Comparison of ENCODE assay signal across 15 cellular contexts in the genomic region with DNA sequence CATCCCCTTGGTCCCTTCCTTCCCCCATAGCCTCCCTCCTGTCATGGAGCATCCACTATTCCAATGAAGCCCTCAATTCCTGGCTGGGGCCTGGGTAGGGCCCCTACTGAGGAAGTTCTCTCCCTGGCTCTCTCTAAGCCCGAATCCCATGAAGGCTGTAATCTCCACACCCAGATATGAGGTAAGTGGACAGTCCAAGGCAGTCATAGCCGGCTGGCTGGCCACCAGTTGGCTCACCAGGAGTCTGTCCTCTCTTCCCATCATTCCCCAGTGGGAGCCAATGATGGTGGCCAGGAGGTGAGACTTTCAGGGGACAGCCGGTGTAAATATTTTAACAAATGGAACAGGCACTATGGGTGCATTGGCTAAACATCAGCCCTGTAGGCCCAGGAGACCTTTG.
"Had no signal": no experiment of that assay in that cellular context is flagged by ENCODE, and none has a peak within 500 bp of the region (broad histone marks: within the 10 kb centered on the region; RNA-seq: fewer than 3 reads in every experiment).

No MANE protein-coding gene starts in this region.

- H3K27me3 ChIP-seq: brain microvascular endothelial cell, spleen, testis had no signal

- H3K4me3 ChIP-seq: spleen, testis had no signal

- ATAC-seq: activated T-helper 17 cell treated with anti-CD3 and anti-CD28 coated beads, Interleukin-2, amount 50 U/mL, for 72 hours; left colon; stimulated activated naive CD8-positive, alpha-beta T cell treated with anti-CD3 and anti-CD28 coated beads, Interleukin-15, Interleukin-2, amounts not matched to agents 100 U/mL and 50 U/mL, for 24 hours had no signal

- H3K36me3 ChIP-seq: brain microvascular endothelial cell, spleen had no signal

- DNase-seq: activated CD4-positive, alpha-beta T cell treated with anti-CD3 and anti-CD28 coated beads, Interleukin-2, amount 10 ng/mL, durations not matched to agents 7 days and 5 days; activated CD4-positive, CD25-positive, alpha-beta regulatory T cell; activated CD8-positive, alpha-beta memory T cell treated with anti-CD3 and anti-CD28 coated beads for 24 hours; activated naive CD4-positive, alpha-beta T cell treated with anti-CD3 and anti-CD28 coated beads for 36 hours; activated T-cell treated with anti-CD3 and anti-CD28 coated beads for 4 hours; brain microvascular endothelial cell; cerebellar nuclear complex; head of caudate nucleus; left colon; spleen; stimulated activated CD4-positive, alpha-beta T cell treated with anti-CD3 and anti-CD28 coated beads, Interleukin-1b, Interleukin-23, amount 100 ng/mL, for 48 hours; stimulated activated naive CD8-positive, alpha-beta T cell treated with anti-CD3 and anti-CD28 coated beads, Interleukin-15, Interleukin-2, amounts not matched to agents 100 U/mL and 50 U/mL, for 24 hours; testis had no signal

- H3K9me3 ChIP-seq: spleen, testis had no signal

- H3K4me1 ChIP-seq: spleen, testis had no signal

- H3K27ac ChIP-seq: brain microvascular endothelial cell, parathyroid adenoma, spleen, testis had no signal
